In genomic region chr11:63999349-64000025, GRCh38 we compare ENCODE assay signal across 1 cellular context.
A peak's percentile ranks its signal among the peaks of the same experiment; 100 is the strongest.
TF ChIP-seq lines count a peak whose summit lies in the region.

No MANE protein-coding gene starts in this region.

TF ChIP-seq in WTC11, 78 proteins besides CTCF, POLR2A, EP300 and RAD21 (continued from another document):
- TF ChIP-seq STAT6 (CRISPR knock-in tag; conservative IDR thresholded peaks at IDR 0.05; ENCODE audit: low read depth), result peak; percentile 92; the same call in 1 of the 2 replicates
- TF ChIP-seq, protein P1, sequence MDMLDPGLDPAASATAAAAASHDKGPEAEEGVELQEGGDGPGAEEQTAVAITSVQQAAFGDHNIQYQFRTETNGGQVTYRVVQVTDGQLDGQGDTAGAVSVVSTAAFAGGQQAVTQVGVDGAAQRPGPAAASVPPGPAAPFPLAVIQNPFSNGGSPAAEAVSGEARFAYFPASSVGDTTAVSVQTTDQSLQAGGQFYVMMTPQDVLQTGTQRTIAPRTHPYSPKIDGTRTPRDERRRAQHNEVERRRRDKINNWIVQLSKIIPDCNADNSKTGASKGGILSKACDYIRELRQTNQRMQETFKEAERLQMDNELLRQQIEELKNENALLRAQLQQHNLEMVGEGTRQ (CRISPR knock-in tag; IDR thresholded peaks at IDR 0.05), result peak; percentile 23
- no peak; the same call in 1 of the 2 replicates for TF ChIP-seq ZNF416 (CRISPR knock-in tag; IDR thresholded peaks at IDR 0.05)
- TF ChIP-seq GTF2I (CRISPR knock-in tag; conservative IDR thresholded peaks at IDR 0.05), result no peak
- TF ChIP-seq FOXK1 (CRISPR knock-in tag; IDR thresholded peaks at IDR 0.05), result no peak
- TF ChIP-seq ZNF263 (CRISPR knock-in tag; IDR thresholded peaks at IDR 0.05; ENCODE audit: low read depth), result peak; percentile 54; the same call in 1 of the 2 replicates
